28 cellular contexts compared by ENCODE assay signal in the genomic region with DNA sequence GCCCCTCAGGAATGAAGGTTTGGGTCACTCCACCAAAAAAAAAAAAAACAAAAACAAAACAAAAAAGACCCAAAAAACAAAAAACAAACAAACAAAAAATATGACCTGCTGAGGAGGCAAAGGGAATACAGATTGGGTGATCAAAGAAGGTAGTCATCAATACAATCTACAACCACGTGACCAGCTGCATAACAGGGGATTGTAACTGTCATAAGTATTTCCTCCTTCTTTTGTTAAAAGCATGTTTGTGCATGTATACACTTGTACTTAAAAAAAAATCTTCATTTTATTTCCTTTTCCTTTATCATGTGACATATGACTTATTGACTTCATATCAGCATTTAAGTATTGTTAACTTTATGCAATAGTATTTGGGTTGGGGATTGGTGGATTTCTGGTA.
"Had no signal": no experiment of that assay in that cellular context is flagged by ENCODE, and none has a peak within 500 bp of the region (broad histone marks: within the 10 kb centered on the region; RNA-seq: fewer than 3 reads in every experiment).

No MANE protein-coding gene starts in this region.

- H3K4me2 ChIP-seq: neural progenitor cell, smooth muscle cell had no signal

- H2AFZ ChIP-seq: neural progenitor cell, parathyroid adenoma had no signal

- H3K27ac ChIP-seq: neural progenitor cell, parathyroid adenoma, psoas muscle, skin epidermis, spleen, suprapubic skin, testis, tibial artery, transverse colon, upper lobe of right lung, uterus had no signal

- H3K79me2 ChIP-seq: parathyroid adenoma had no signal

- ATAC-seq: naive thymus-derived CD4-positive, alpha-beta T cell; natural killer cell; psoas muscle; right cardiac atrium; sciatic nerve; stimulated activated memory B cell treated with anti-CD40 and anti-IgM and Interleukin-4, amounts not matched to agents 10 μg/mL and 1 μg/mL and 100 μg/mL, for 72 hours; stimulated activated naive CD8-positive, alpha-beta T cell treated with anti-CD3 and anti-CD28 coated beads, Interleukin-15, amount 100 ng/mL, for 72 hours; stimulated activated naive CD8-positive, alpha-beta T cell treated with anti-CD3 and anti-CD28 coated beads, Interleukin-15, Interleukin-2, amounts not matched to agents 100 U/mL and 50 U/mL, for 24 hours; upper lobe of right lung had no signal

- H3K27me3 ChIP-seq: neural progenitor cell, spleen, suprapubic skin, testis, tibial artery, transverse colon, upper lobe of right lung, uterus had no signal

- H3K9me3 ChIP-seq: psoas muscle, spleen, suprapubic skin, testis, tibial artery, transverse colon, upper lobe of right lung, uterus had no signal

- DNase-seq: naive thymus-derived CD4-positive, alpha-beta T cell; natural killer cell; occipital lobe; posterior cingulate gyrus; psoas muscle; right cardiac atrium; spleen; stimulated activated CD4-positive, alpha-beta T cell treated with anti-CD3 and anti-CD28 coated beads, Interleukin-12 subunit alpha, Interleukin-12 subunit beta, amount 100 ng/mL, for 4 hours; stimulated activated CD4-positive, alpha-beta T cell treated with anti-CD3 and anti-CD28 coated beads, Interleukin-1b, Interleukin-23, amount 100 ng/mL, for 48 hours; stimulated activated CD4-positive, alpha-beta T cell treated with anti-CD3 and anti-CD28 coated beads, Interleukin-4, amount 100 ng/mL, for 1 hour; stimulated activated CD4-positive, alpha-beta T cell treated with anti-CD3 and anti-CD28 coated beads, Interleukin-4, amount 100 ng/mL, for 4 hours; stimulated activated CD8-positive, alpha-beta memory T cell treated with anti-CD3 and anti-CD28 coated beads, Interleukin-4, amount 100 ng/mL, for 48 hours; stimulated activated naive CD4-positive, alpha-beta T cell; stimulated activated naive CD8-positive, alpha-beta T cell treated with anti-CD3 and anti-CD28 coated beads, Interleukin-15, amount 100 ng/mL, for 72 hours; stimulated activated naive CD8-positive, alpha-beta T cell treated with anti-CD3 and anti-CD28 coated beads, Interleukin-15, Interleukin-2, amounts not matched to agents 100 U/mL and 50 U/mL, for 24 hours; substantia nigra; testis; tibial artery; transverse colon; upper lobe of right lung; uterus had no signal

- H3K36me3 ChIP-seq: neural progenitor cell, spleen, suprapubic skin, tibial artery, transverse colon, upper lobe of right lung, uterus had no signal

- H3K4me3 ChIP-seq: neural progenitor cell, psoas muscle, skin epidermis, smooth muscle cell, spleen, suprapubic skin, testis, tibial artery, transverse colon, upper lobe of right lung, uterus had no signal

- H3K9ac ChIP-seq: neural progenitor cell, parathyroid adenoma had no signal

- H3K4me1 ChIP-seq: neural progenitor cell, parathyroid adenoma, psoas muscle, spleen, suprapubic skin, testis, tibial artery, transverse colon, upper lobe of right lung, uterus had no signal
